19 cellular contexts compared by ENCODE assay signal in the genomic region with DNA sequence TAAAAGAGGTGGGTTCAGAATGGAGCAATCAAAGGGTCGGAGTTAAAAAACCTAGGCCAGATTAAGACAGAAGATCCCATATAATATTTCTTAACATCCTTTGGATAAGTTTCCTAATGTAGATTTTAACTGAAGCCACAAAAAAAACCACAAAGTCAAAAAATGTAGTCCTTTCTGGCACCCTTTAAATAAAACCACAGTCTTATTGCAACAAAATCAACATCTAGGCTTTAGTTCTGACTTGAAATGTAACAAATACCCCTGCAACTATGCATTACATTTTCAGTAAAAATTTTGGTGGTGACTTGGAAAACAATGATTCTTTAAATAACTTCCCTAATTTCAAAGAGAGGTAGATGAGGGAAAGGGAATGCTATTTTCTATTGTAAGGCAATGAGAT.
DNase-seq lines count a peak whose midpoint lies in the region; ATAC-seq, FAIRE-seq and TF ChIP-seq lines count a peak whose summit lies in the region.
"Had no signal": no experiment of that assay in that cellular context is flagged by ENCODE, and none has a peak within 500 bp of the region (broad histone marks: within the 10 kb centered on the region; RNA-seq: fewer than 3 reads in every experiment).

No MANE protein-coding gene starts in this region.

- intact Hi-C loops in HepG2 (cut with micrococcal nuclease; ENCODE audit: unreplicated experiment): no loop called here
- intact Hi-C loops in right lobe of liver (cut with DNase I): no loop called here
- intact Hi-C loops in posterior cingulate gyrus (cut with DNase I): no loop called here
- intact Hi-C loops in colonic mucosa (cut with DNase I): no loop called here

- H3K27ac Mint-ChIP-seq in stimulated activated effector memory CD8-positive, alpha-beta T cell treated with anti-CD3 and anti-CD28 coated beads, Interleukin-12 subunit alpha, Interleukin-12 subunit beta, amount 100 ng/mL, for 72 hours: no peak overlapping the region
- H3K27ac Mint-ChIP-seq: CD4-positive, CD25-positive, alpha-beta regulatory T cell; HFFc6 had no signal

- H3K79me2 ChIP-seq in HepG2 (ENCODE audit: insufficient read depth, low read length): no peaks in the 10 kb centered on the region

- peak overlapping the region; percentile 20 for H3K27ac ChIP-seq in HepG2 (ENCODE audit: extremely low read length, insufficient read depth, low read length)
- H3K27ac ChIP-seq in right lobe of liver: peak overlapping the region in 1 of 3 donors; percentile 54
- H3K27ac ChIP-seq in colonic mucosa: no peak overlapping the region

- H3K4me1 Mint-ChIP-seq in stimulated activated effector memory CD8-positive, alpha-beta T cell treated with anti-CD3 and anti-CD28 coated beads, Interleukin-12 subunit alpha, Interleukin-12 subunit beta, amount 100 ng/mL, for 72 hours: no peaks in the 10 kb centered on the region
- H3K4me1 Mint-ChIP-seq: CD4-positive, CD25-positive, alpha-beta regulatory T cell had no signal

- ATAC-seq in HepG2 (no peak), right lobe of liver (no peak)
- no peak for ATAC-seq in stimulated activated effector memory CD8-positive, alpha-beta T cell treated with anti-CD3 and anti-CD28 coated beads, Interleukin-12 subunit alpha, Interleukin-12 subunit beta, amount 100 ng/mL, for 72 hours

- H3K27me3 ChIP-seq in HepG2 (ENCODE audit: control insufficient read depth in 1 of 2, insufficient read depth in 2 of 2, low read length in 2 of 2) (no peaks in the 10 kb centered on the region), right lobe of liver (no peaks in the 10 kb centered on the region), colonic mucosa (no peaks in the 10 kb centered on the region)

- H3K9me3 ChIP-seq in HepG2 (ENCODE audit: low read length) (no peaks in the 10 kb centered on the region), right lobe of liver (no peaks in the 10 kb centered on the region), colonic mucosa (no peaks in the 10 kb centered on the region)

- 93% methylated on average over 1 of the region's 1 CpG for WGBS in HepG2 (ENCODE audit: low lambda C conversion rate)
- WGBS in right lobe of liver (ENCODE audit: insufficient coverage, low coverage, low lambda C conversion rate, missing lambda C conversion rate): 53% methylated on average over 1 of the region's 1 CpG

- CTCF ChIA-PET in HepG2 (lab: Yijun Ruan, JAX; ENCODE audit: low intra/inter-chr PET ratio, low total read pairs): no interaction called here

- TF ChIP-seq EP300 in HepG2 (IDR thresholded peaks at IDR 0.05; ENCODE audit: low read depth in 2 of 2, low read length in 2 of 2) (no peak), HepG2 (CRISPR knock-in tag; IDR thresholded peaks at IDR 0.05; ENCODE audit: borderline replicate concordance) (no peak)

- no peak for TF ChIP-seq RAD21 in HepG2 (CRISPR knock-in tag; IDR thresholded peaks at IDR 0.05)

- TF ChIP-seq POLR2A in HepG2 (IDR thresholded peaks at IDR 0.05; ENCODE audit: insufficient read depth in 1 of 2, low read depth in 2 of 2, low read length in 2 of 2) (no peak), right lobe of liver (IDR thresholded peaks at IDR 0.05) (no peak), NB4 (IDR thresholded peaks at IDR 0.05; ENCODE audit: extremely low read depth, insufficient read length) (no peak)

- H3K4me2 ChIP-seq in HepG2 (ENCODE audit: low read depth, low read length): no peak overlapping the region

- H3K4me1 ChIP-seq in HepG2 (ENCODE audit: insufficient read depth, low read length) (peaks cover 28% of the 10 kb centered on the region), right lobe of liver (peaks cover 0 to 15% (median 6%) of the 10 kb centered on the region in 4 donors), colonic mucosa (no peaks in the 10 kb centered on the region)

- no peak overlapping the region for H2AFZ ChIP-seq in HepG2 (ENCODE audit: low read length)

- H3K9me3 Mint-ChIP-seq in stimulated activated effector memory CD8-positive, alpha-beta T cell treated with anti-CD3 and anti-CD28 coated beads, Interleukin-12 subunit alpha, Interleukin-12 subunit beta, amount 100 ng/mL, for 72 hours: no peaks in the 10 kb centered on the region
- H3K9me3 Mint-ChIP-seq: CD4-positive, CD25-positive, alpha-beta regulatory T cell; HFFc6 had no signal

- no peak overlapping the region for H3K4me3 Mint-ChIP-seq in stimulated activated effector memory CD8-positive, alpha-beta T cell treated with anti-CD3 and anti-CD28 coated beads, Interleukin-12 subunit alpha, Interleukin-12 subunit beta, amount 100 ng/mL, for 72 hours
- H3K4me3 Mint-ChIP-seq: CD4-positive, CD25-positive, alpha-beta regulatory T cell; HFFc6 had no signal

- FAIRE-seq in HepG2 (lab: Jason Lieb, UNC): no peak
- FAIRE-seq: A204.1 had no signal

- TF ChIP-seq CTCF in HepG2 (CRISPR knock-in tag; IDR thresholded peaks at IDR 0.05) (no peak), right lobe of liver (IDR thresholded peaks at IDR 0.05) (no peak), NB4 (IDR thresholded peaks at IDR 0.05; ENCODE audit: low read depth, low read length) (no peak), colonic mucosa (IDR thresholded peaks at IDR 0.05) (no peak)

- H3K9ac ChIP-seq in HepG2 (ENCODE audit: insufficient read depth, low read depth, low read length) (no peak overlapping the region), colonic mucosa (ENCODE audit: low read depth in 2 of 2, low read length in 2 of 2) (no peak overlapping the region)

- BruUV-seq in HepG2 (replicated peaks; lab: Mats Ljungman, UMichigan): no TSS peak

- H4K20me1 ChIP-seq in HepG2 (ENCODE audit: insufficient read depth, low read length): no peaks in the 10 kb centered on the region

- H3K36me3 ChIP-seq in HepG2 (replicated peaks in 1 of 2; ENCODE audit: control insufficient read depth in 1 of 2, insufficient read depth in 2 of 2, low read length in 2 of 2) (no peaks in the 10 kb centered on the region), right lobe of liver (no peaks in the 10 kb centered on the region), colonic mucosa (no peaks in the 10 kb centered on the region)

- H3K36me3 Mint-ChIP-seq in stimulated activated effector memory CD8-positive, alpha-beta T cell treated with anti-CD3 and anti-CD28 coated beads, Interleukin-12 subunit alpha, Interleukin-12 subunit beta, amount 100 ng/mL, for 72 hours: no peaks in the 10 kb centered on the region
- H3K36me3 Mint-ChIP-seq: CD4-positive, CD25-positive, alpha-beta regulatory T cell had no signal

- H3K4me3 ChIP-seq in HepG2 (replicated peaks in 1 of 3; ENCODE audit: insufficient read depth in 1 of 3, low read depth in 2 of 3, low read length in 3 of 3) (no peak overlapping the region), right lobe of liver (no peak overlapping the region), NB4 (ENCODE audit: low read depth, low read length) (no peak overlapping the region), colonic mucosa (no peak overlapping the region)

- in situ Hi-C loops in HepG2 (cut with HindIII; ENCODE audit: extremely low pct_ligation_motif_present, low pct_unique_long_range_greater_than_20kb): no loop called here

- POLR2A ChIA-PET in HepG2 (lab: Yijun Ruan, JAX): interaction anchor here (1.2 to 1.7 kb wide), 2 partner anchors 10 to 169 kb away, joined by 3 to 7 read pairs; no protein-coding TSS in a partner anchor

- no peak for DNase-seq in HepG2 (ENCODE audit: low spot score)
- DNase-seq in right lobe of liver: no peak
- peak; percentile 39 for DNase-seq in NB4 (ENCODE audit: low read depth)
- DNase-seq in dedifferentiated amniotic fluid mesenchymal stem cell (ENCODE audit: extremely low spot score): peak; percentile 46
- DNase-seq in stimulated activated effector memory CD8-positive, alpha-beta T cell treated with anti-CD3 and anti-CD28 coated beads, Interleukin-12 subunit alpha, Interleukin-12 subunit beta, amount 100 ng/mL, for 72 hours (ENCODE audit: low spot score in 2 of 2): no peak
- DNase-seq in posterior cingulate gyrus: no peak
- no peak for DNase-seq in hippocampal formation (lab: John Stamatoyannopoulos, UW)
- DNase-seq in colonic mucosa: no peak
- DNase-seq: CD4-positive, CD25-positive, alpha-beta regulatory T cell; DMS79; GOT3; HFFc6; IMR-90; NCI-H1048; NCI-H146; NCI-H2107; NCI-H345; NCI-H526 treated with DMSO at 0.1 percent for 48 hours had no signal

TF ChIP-seq in HepG2, 621 proteins besides CTCF, POLR2A, EP300 and RAD21:
- TF ChIP-seq, protein P1, sequence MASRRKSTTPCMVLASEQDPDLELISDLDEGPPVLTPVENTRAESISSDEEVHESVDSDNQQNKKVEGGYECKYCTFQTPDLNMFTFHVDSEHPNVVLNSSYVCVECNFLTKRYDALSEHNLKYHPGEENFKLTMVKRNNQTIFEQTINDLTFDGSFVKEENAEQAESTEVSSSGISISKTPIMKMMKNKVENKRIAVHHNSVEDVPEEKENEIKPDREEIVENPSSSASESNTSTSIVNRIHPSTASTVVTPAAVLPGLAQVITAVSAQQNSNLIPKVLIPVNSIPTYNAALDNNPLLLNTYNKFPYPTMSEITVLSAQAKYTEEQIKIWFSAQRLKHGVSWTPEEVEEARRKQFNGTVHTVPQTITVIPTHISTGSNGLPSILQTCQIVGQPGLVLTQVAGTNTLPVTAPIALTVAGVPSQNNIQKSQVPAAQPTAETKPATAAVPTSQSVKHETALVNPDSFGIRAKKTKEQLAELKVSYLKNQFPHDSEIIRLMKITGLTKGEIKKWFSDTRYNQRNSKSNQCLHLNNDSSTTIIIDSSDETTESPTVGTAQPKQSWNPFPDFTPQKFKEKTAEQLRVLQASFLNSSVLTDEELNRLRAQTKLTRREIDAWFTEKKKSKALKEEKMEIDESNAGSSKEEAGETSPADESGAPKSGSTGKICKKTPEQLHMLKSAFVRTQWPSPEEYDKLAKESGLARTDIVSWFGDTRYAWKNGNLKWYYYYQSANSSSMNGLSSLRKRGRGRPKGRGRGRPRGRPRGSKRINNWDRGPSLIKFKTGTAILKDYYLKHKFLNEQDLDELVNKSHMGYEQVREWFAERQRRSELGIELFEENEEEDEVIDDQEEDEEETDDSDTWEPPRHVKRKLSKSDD (CRISPR knock-in tag; IDR thresholded peaks at IDR 0.05; ENCODE audit: low read depth): no peak

Comparison
In these comparisons a context has a peak if more than half of its experiments do, and no peak if none do; other contexts are left out.
1. DNase-seq: peak in NB4 (single experiment) and dedifferentiated amniotic fluid mesenchymal stem cell (single experiment); none in HepG2 (single experiment), right lobe of liver (0 of 3), stimulated activated effector memory CD8-positive, alpha-beta T cell treated with anti-CD3 and anti-CD28 coated beads, Interleukin-12 subunit alpha, Interleukin-12 subunit beta, amount 100 ng/mL, for 72 hours (0 of 2), posterior cingulate gyrus (0 of 10), hippocampal formation (0 of 2) and colonic mucosa (single experiment).